In genomic region chr11:80074837-80075236, GRCh38 we compare ENCODE assay signal across 24 cellular contexts.
"Had no signal": no experiment of that assay in that cellular context is flagged by ENCODE, and none has a peak within 500 bp of the region (broad histone marks: within the 10 kb centered on the region; RNA-seq: fewer than 3 reads in every experiment).

No MANE protein-coding gene starts in this region.

- H3K4me3 ChIP-seq: stomach, suprapubic skin, testis, thoracic aorta, thyroid gland, tibial artery, tibial nerve, transverse colon, upper lobe of left lung, upper lobe of right lung, uterus, vagina had no signal

- H3K36me3 ChIP-seq: stomach, suprapubic skin, thoracic aorta, thyroid gland, tibial artery, tibial nerve, transverse colon, upper lobe of left lung, upper lobe of right lung, uterus, vagina had no signal

- H3K9me3 ChIP-seq: stomach, suprapubic skin, testis, thoracic aorta, thyroid gland, tibial artery, tibial nerve, transverse colon, upper lobe of left lung, upper lobe of right lung, uterus, vagina had no signal

- H3K27me3 ChIP-seq: stomach, suprapubic skin, testis, thyroid gland, tibial artery, tibial nerve, transverse colon, upper lobe of left lung, upper lobe of right lung, uterus, vagina had no signal

- H3K27ac ChIP-seq: stomach, suprapubic skin, testis, thoracic aorta, thyroid gland, tibial artery, tibial nerve, transverse colon, upper lobe of left lung, upper lobe of right lung, uterus, vagina had no signal

- DNase-seq: stimulated activated CD4-positive, alpha-beta T cell treated with anti-CD3 and anti-CD28 coated beads, Interleukin-2, amount 100 ng/mL, for 48 hours; stimulated activated CD4-positive, alpha-beta T cell treated with anti-CD3 and anti-CD28 coated beads, Interleukin-4, amount 100 ng/mL, for 1 hour; stimulated activated CD4-positive, alpha-beta T cell treated with anti-CD3 and anti-CD28 coated beads, Interleukin-4, amount 100 ng/mL, for 24 hours; stimulated activated CD4-positive, alpha-beta T cell treated with anti-CD3 and anti-CD28 coated beads, Interleukin-4, amount 100 ng/mL, for 4 hours; stimulated activated CD8-positive, alpha-beta memory T cell treated with anti-CD3 and anti-CD28 coated beads, Interleukin-4, amount 100 ng/mL, for 48 hours; stimulated activated naive B cell treated with anti-CD40 and anti-IgM and Interleukin-4, amounts not matched to agents 10 μg/mL and 1 μg/mL and 100 μg/mL, for 72 hours; stimulated activated naive CD4-positive, alpha-beta T cell; stimulated activated naive CD4-positive, alpha-beta T cell treated with Interleukin-2 at 50 U/mL for 16 hours; stimulated activated naive CD8-positive, alpha-beta T cell treated with anti-CD3 and anti-CD28 coated beads, Interleukin-15, amount 100 ng/mL, for 72 hours; stimulated activated naive CD8-positive, alpha-beta T cell treated with anti-CD3 and anti-CD28 coated beads, Interleukin-15, Interleukin-2, amounts not matched to agents 100 U/mL and 50 U/mL, for 24 hours; stomach; substantia nigra; testis; thyroid gland; tibial artery; transverse colon; trophoblast cell; upper lobe of left lung; upper lobe of right lung; uterus had no signal
